1 cellular context compared by ENCODE assay signal in the genomic region with DNA sequence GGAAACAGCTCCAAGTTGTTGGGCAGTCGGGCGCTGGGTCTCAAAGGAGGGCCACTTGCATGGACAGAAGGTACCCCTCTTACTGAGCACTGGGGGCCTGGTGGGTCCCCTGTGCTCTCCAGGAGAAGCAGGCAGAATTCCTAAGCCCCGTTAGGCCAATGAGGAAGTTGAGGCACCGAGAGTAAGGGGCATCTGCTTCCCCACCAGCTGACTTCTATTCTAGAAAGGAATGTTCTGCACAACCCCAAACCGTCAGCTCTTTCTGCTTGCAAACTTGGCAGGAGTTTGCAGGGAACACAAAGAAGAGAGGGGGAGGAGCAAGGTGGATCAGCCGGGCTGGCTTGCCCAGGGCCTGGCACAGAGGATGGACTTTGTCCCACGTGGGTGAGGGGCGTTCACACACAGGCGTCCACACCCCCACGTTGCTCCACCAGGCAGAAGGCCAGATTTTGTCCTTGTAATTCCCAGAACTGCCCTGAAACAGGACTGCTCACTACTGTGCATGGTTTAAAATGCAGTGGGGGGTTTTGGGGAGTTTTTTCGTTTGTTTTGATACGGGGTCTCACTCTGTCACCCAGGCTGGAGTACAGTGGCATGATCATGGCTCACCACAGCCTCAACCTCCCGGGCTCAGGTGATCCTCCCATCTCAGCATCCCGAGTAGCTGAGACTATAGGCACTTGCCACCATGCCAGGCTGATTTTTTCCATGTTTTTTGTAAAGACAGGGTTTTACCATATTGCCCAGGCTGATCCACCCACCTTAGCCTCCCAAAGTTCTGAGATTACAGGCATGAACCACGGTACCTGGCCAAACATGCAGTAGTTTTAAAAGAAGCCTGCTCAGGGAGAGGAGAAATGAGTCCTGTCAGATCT.
TF ChIP-seq lines count a peak whose summit lies in the region.

No MANE protein-coding gene starts in this region.

TF ChIP-seq in HepG2, 621 proteins besides CTCF, POLR2A, EP300 and RAD21 (continued from another document and continues in another):
- TF ChIP-seq PAXIP1 (CRISPR knock-in tag; conservative IDR thresholded peaks at IDR 0.05) (peak; percentile 93), GTF2F1 (IDR thresholded peaks at IDR 0.05; ENCODE audit: low read length) (no peak), THAP7 (CRISPR knock-in tag; IDR thresholded peaks at IDR 0.05) (no peak), ZNF205 (CRISPR knock-in tag; IDR thresholded peaks at IDR 0.05) (peak; percentile 85), BCL3 (CRISPR knock-in tag; IDR thresholded peaks at IDR 0.05) (no peak), ZNF318 (CRISPR knock-in tag; IDR thresholded peaks at IDR 0.05) (0 out of 2 replicates have a peak, but pooled peaks have one; percentile 44), XBP1 (CRISPR knock-in tag; IDR thresholded peaks at IDR 0.05) (no peak), PLSCR1 (CRISPR knock-in tag; IDR thresholded peaks at IDR 0.05; ENCODE audit: borderline replicate concordance) (no peak), NFAT5 (CRISPR knock-in tag; IDR thresholded peaks at IDR 0.05) (peak; percentile 78; the same call in 1 of the 2 replicates), ZNF224 (CRISPR knock-in tag; IDR thresholded peaks at IDR 0.05) (no peak), ZNF562 (CRISPR knock-in tag; IDR thresholded peaks at IDR 0.05; ENCODE audit: borderline replicate concordance) (no peak)
